13 cellular contexts compared by ENCODE assay signal in genomic region chr18:11323359-11323819, GRCh38.
DNase-seq lines count a peak whose midpoint lies in the region; TF ChIP-seq lines count a peak whose summit lies in the region.
"Had no signal": no experiment of that assay in that cellular context is flagged by ENCODE, and none has a peak within 500 bp of the region (broad histone marks: within the 10 kb centered on the region; RNA-seq: fewer than 3 reads in every experiment).

No MANE protein-coding gene starts in this region.

- no peaks in the 10 kb centered on the region for H3K27me3 ChIP-seq in vagina

- in situ Hi-C loops in astrocyte of the cerebellum (cut with HindIII; ENCODE audit: low sequenced_read_pairs) (loop anchor here (25.0 kb wide), 1 partner anchor 189 kb away; no protein-coding TSS in a partner anchor), G401 (cut with HindIII; ENCODE audit: low sequenced_read_pairs) (no loop called here)

- H3K27ac ChIP-seq in vagina, result no peak overlapping the region
- H3K27ac ChIP-seq: KMS-11 had no signal

- H3K36me3 Mint-ChIP-seq in HFFc6 (ENCODE audit: low read depth), result peaks cover 16% of the 10 kb centered on the region
- H3K36me3 Mint-ChIP-seq: activated naive CD8-positive, alpha-beta T cell treated with anti-CD3 and anti-CD28 coated beads for 36 hours; CD4-positive, CD25-positive, alpha-beta regulatory T cell had no signal

- intact Hi-C loops in vagina (cut with DNase I), result no loop called here

- no peak for TF ChIP-seq POLR2A in vagina (IDR thresholded peaks at IDR 0.05)

- H3K36me3 ChIP-seq in vagina, result no peaks in the 10 kb centered on the region

- DNase-seq in AG10803 (ENCODE audit: low read depth) (peak; percentile 28), HFFc6 (peak; percentile 76), astrocyte of the cerebellum (ENCODE audit: low read depth) (peak; percentile 49), kidney tubule cell (ENCODE audit: low spot score) (peak; percentile 64), G401 (ENCODE audit: low spot score) (no peak), activated gamma-delta T cell treated with Interleukin-2 at 50 U/mL for 16 hours (no peak), occipital lobe (lab: John Stamatoyannopoulos, UW) (no peak), vagina (ENCODE audit: extremely low spot score in 2 of 2) (no peak)
- DNase-seq: activated CD4-positive, alpha-beta T cell treated with anti-CD3 and anti-CD28 coated beads, Interleukin-2, amount 50 U/mL, for 1 hour; activated naive CD8-positive, alpha-beta T cell treated with anti-CD3 and anti-CD28 coated beads for 36 hours; CD4-positive, CD25-positive, alpha-beta regulatory T cell; NCI-H2171 treated with DMSO at 0.1 percent for 48 hours had no signal

- H3K4me1 Mint-ChIP-seq in HFFc6 (ENCODE audit: low read depth), result peaks cover 79% of the 10 kb centered on the region
- H3K4me1 Mint-ChIP-seq: CD4-positive, CD25-positive, alpha-beta regulatory T cell had no signal

- peak overlapping the region; percentile 95 for H3K27ac Mint-ChIP-seq in HFFc6
- H3K27ac Mint-ChIP-seq: activated naive CD8-positive, alpha-beta T cell treated with anti-CD3 and anti-CD28 coated beads for 36 hours; CD4-positive, CD25-positive, alpha-beta regulatory T cell had no signal

- H3K9me3 ChIP-seq in vagina, result no peaks in the 10 kb centered on the region

- no peaks in the 10 kb centered on the region for H3K4me1 ChIP-seq in vagina

- H3K27me3 Mint-ChIP-seq in HFFc6 (ENCODE audit: insufficient read depth), result peaks cover 7% of the 10 kb centered on the region

- H3K4me3 Mint-ChIP-seq in HFFc6, result peak overlapping the region; percentile 63
- H3K4me3 Mint-ChIP-seq: activated naive CD8-positive, alpha-beta T cell treated with anti-CD3 and anti-CD28 coated beads for 36 hours; CD4-positive, CD25-positive, alpha-beta regulatory T cell had no signal

- H3K4me3 ChIP-seq in AG10803 (ENCODE audit: low read length) (no peak overlapping the region), astrocyte of the cerebellum (ENCODE audit: low read depth, low read length) (no peak overlapping the region), vagina (no peak overlapping the region)

- TF ChIP-seq CTCF in AG10803 (conservative IDR thresholded peaks at IDR 0.05; ENCODE audit: low read length) (no peak), HFFc6 (IDR thresholded peaks at IDR 0.05) (no peak; the same call in 1 of the 2 replicates), astrocyte of the cerebellum (IDR thresholded peaks at IDR 0.05; ENCODE audit: low read depth, low read length, missing control alignments) (no peak), vagina (IDR thresholded peaks at IDR 0.05) (no peak)

- H3K9me3 Mint-ChIP-seq in HFFc6, result no peaks in the 10 kb centered on the region

Comparison
In these comparisons a context has a peak if more than half of its experiments do, and no peak if none do; other contexts are left out.
1. DNase-seq: peak in AG10803 (single experiment), HFFc6 (single experiment), astrocyte of the cerebellum (single experiment) and kidney tubule cell (single experiment); none in G401 (single experiment), activated gamma-delta T cell treated with Interleukin-2 at 50 U/mL for 16 hours (single experiment), occipital lobe (single experiment) and vagina (0 of 2).